11 cellular contexts compared by ENCODE assay signal in genomic region chr2:237414056-237414661, GRCh38. TPM values are rescaled to one million over a fixed set of nuclear protein-coding genes. Genes with fewer than 3 reads are reported as not detected.
DNase-seq lines count a peak whose midpoint lies in the region; ATAC-seq and TF ChIP-seq lines count a peak whose summit lies in the region.
"Had no signal": no experiment of that assay in that cellular context is flagged by ENCODE, and none has a peak within 500 bp of the region (broad histone marks: within the 10 kb centered on the region; RNA-seq: fewer than 3 reads in every experiment).

Gene COL6A3 (minus strand): TSS chr2:237414164. CDS start chr2:237396817, 17,347 bp downstream.

- no peak within 1 kb of the TSS for H3K4me3 Mint-ChIP-seq in stimulated activated naive B cell treated with anti-CD40 and anti-IgM and Interleukin-4, amounts not matched to agents 10 μg/mL and 1 μg/mL and 100 μg/mL, for 72 hours
- H3K4me3 Mint-ChIP-seq in stimulated activated memory B cell treated with anti-CD40 and anti-IgM and Interleukin-4, amounts not matched to agents 10 μg/mL and 1 μg/mL and 100 μg/mL, for 72 hours = no peak within 1 kb of the TSS

- no peak for TF ChIP-seq CTCF in choroid plexus epithelial cell (conservative IDR thresholded peaks at IDR 0.05; ENCODE audit: low read depth, low read length)
- TF ChIP-seq CTCF in left lung (IDR thresholded peaks at IDR 0.05) = no peak

- intact Hi-C loops in left lung (cut with DNase I) = no loop called here

- peak within 1 kb of the TSS; percentile 92 for H3K4me3 ChIP-seq in choroid plexus epithelial cell (ENCODE audit: low read depth, low read length)
- peak within 1 kb of the TSS; percentile 35 to 38 for H3K4me3 ChIP-seq in left lung
- H3K4me3 ChIP-seq in stomach smooth muscle (ENCODE audit: low read length in 2 of 2) = peak within 1 kb of the TSS; percentile 90 to 94

- DNase-seq in HCEC 1CT (peak; percentile 89), choroid plexus epithelial cell (ENCODE audit: low read depth) (peak; percentile 97), left lung (peak in 1 of 2 donors; percentile 81), NCI-H82 (lab: John Stamatoyannopoulos, UW) (no peak), NCI-H146 treated with DMSO at 0.1 percent for 48 hours (lab: John Stamatoyannopoulos, UW; ENCODE audit: unreplicated experiment) (no peak)
- no peak for DNase-seq in stimulated activated naive B cell treated with anti-CD40 and anti-IgM and Interleukin-4, amounts not matched to agents 10 μg/mL and 1 μg/mL and 100 μg/mL, for 72 hours
- DNase-seq: activated CD4-positive, alpha-beta T cell treated with anti-CD3 and anti-CD28 coated beads for 1 hour; NCI-H524 treated with DMSO at 0.1 percent for 48 hours had no signal

- H3K27me3 ChIP-seq in left lung (peaks cover 0 to 47% of the 10 kb centered on the region in 2 donors), stomach smooth muscle (ENCODE audit: control insufficient read depth in 1 of 2, insufficient read depth in 2 of 2, low read length in 2 of 2) (no peaks in the 10 kb centered on the region)

- H3K4me1 ChIP-seq in left lung = no peaks in the 10 kb centered on the region
- H3K4me1 ChIP-seq in stomach smooth muscle (ENCODE audit: control insufficient read depth, insufficient read depth, low read length) = peaks cover 24% of the 10 kb centered on the region

- H3K36me3 ChIP-seq in left lung = no peaks in the 10 kb centered on the region
- no peaks in the 10 kb centered on the region for H3K36me3 ChIP-seq in stomach smooth muscle (ENCODE audit: control insufficient read depth in 2 of 2, insufficient read depth in 2 of 2, low read length in 2 of 2)

- peak within 1 kb of the TSS; percentile 69 to 88 for H3K27ac ChIP-seq in left lung
- H3K27ac ChIP-seq in stomach smooth muscle (ENCODE audit: low read length) = peak within 1 kb of the TSS; percentile 97

- H3K4me1 Mint-ChIP-seq in stimulated activated naive B cell treated with anti-CD40 and anti-IgM and Interleukin-4, amounts not matched to agents 10 μg/mL and 1 μg/mL and 100 μg/mL, for 72 hours = no peaks in the 10 kb centered on the region
- H3K4me1 Mint-ChIP-seq in stimulated activated memory B cell treated with anti-CD40 and anti-IgM and Interleukin-4, amounts not matched to agents 10 μg/mL and 1 μg/mL and 100 μg/mL, for 72 hours = no peaks in the 10 kb centered on the region

- no peaks in the 10 kb centered on the region for H3K9me3 ChIP-seq in left lung
- H3K9me3 ChIP-seq in stomach smooth muscle (ENCODE audit: control insufficient read depth in 2 of 2, low read length in 2 of 2) = no peaks in the 10 kb centered on the region

- peak within 1 kb of the TSS; percentile 91 to 96 for H3K9ac ChIP-seq in stomach smooth muscle (ENCODE audit: low read length in 2 of 2)

- H3K27ac Mint-ChIP-seq in stimulated activated naive B cell treated with anti-CD40 and anti-IgM and Interleukin-4, amounts not matched to agents 10 μg/mL and 1 μg/mL and 100 μg/mL, for 72 hours = no peak within 1 kb of the TSS
- no peak within 1 kb of the TSS for H3K27ac Mint-ChIP-seq in stimulated activated memory B cell treated with anti-CD40 and anti-IgM and Interleukin-4, amounts not matched to agents 10 μg/mL and 1 μg/mL and 100 μg/mL, for 72 hours

- H3K9me3 Mint-ChIP-seq in stimulated activated naive B cell treated with anti-CD40 and anti-IgM and Interleukin-4, amounts not matched to agents 10 μg/mL and 1 μg/mL and 100 μg/mL, for 72 hours = no peaks in the 10 kb centered on the region
- H3K9me3 Mint-ChIP-seq in stimulated activated memory B cell treated with anti-CD40 and anti-IgM and Interleukin-4, amounts not matched to agents 10 μg/mL and 1 μg/mL and 100 μg/mL, for 72 hours = no peaks in the 10 kb centered on the region

- ATAC-seq in left lung = peak; percentile 62
- no peak for ATAC-seq in stimulated activated naive B cell treated with anti-CD40 and anti-IgM and Interleukin-4, amounts not matched to agents 10 μg/mL and 1 μg/mL and 100 μg/mL, for 72 hours (replicated peaks)
- no peak for ATAC-seq in stimulated activated memory B cell treated with anti-CD40 and anti-IgM and Interleukin-4, amounts not matched to agents 10 μg/mL and 1 μg/mL and 100 μg/mL, for 72 hours

- peaks cover 53 to 72% of the 10 kb centered on the region in 2 donors for H3K27me3 Mint-ChIP-seq in stimulated activated naive B cell treated with anti-CD40 and anti-IgM and Interleukin-4, amounts not matched to agents 10 μg/mL and 1 μg/mL and 100 μg/mL, for 72 hours
- H3K27me3 Mint-ChIP-seq in stimulated activated memory B cell treated with anti-CD40 and anti-IgM and Interleukin-4, amounts not matched to agents 10 μg/mL and 1 μg/mL and 100 μg/mL, for 72 hours = peaks cover 62% of the 10 kb centered on the region

- no peaks in the 10 kb centered on the region for H3K36me3 Mint-ChIP-seq in stimulated activated naive B cell treated with anti-CD40 and anti-IgM and Interleukin-4, amounts not matched to agents 10 μg/mL and 1 μg/mL and 100 μg/mL, for 72 hours
- no peaks in the 10 kb centered on the region for H3K36me3 Mint-ChIP-seq in stimulated activated memory B cell treated with anti-CD40 and anti-IgM and Interleukin-4, amounts not matched to agents 10 μg/mL and 1 μg/mL and 100 μg/mL, for 72 hours

RNA-seq across cellular contexts. Expression of gene COL6A3, which starts in this region (rescaled TPM):
- total RNA-seq in left lung = 100 to 1,000 TPM; 598 to 868 TPM
- total RNA-seq: HT-29 had no signal

Comparison
In these comparisons a context has a peak if more than half of its experiments do, and no peak if none do; other contexts are left out.
1. DNase-seq: peak in HCEC 1CT (single experiment) and choroid plexus epithelial cell (single experiment); none in stimulated activated naive B cell treated with anti-CD40 and anti-IgM and Interleukin-4, amounts not matched to agents 10 μg/mL and 1 μg/mL and 100 μg/mL, for 72 hours (single experiment), NCI-H82 (single experiment) and NCI-H146 treated with DMSO at 0.1 percent for 48 hours (single experiment).
2. H3K4me3 ChIP-seq: peak in every context shown above with its lines; median percentile 92 in choroid plexus epithelial cell; 92 in stomach smooth muscle; 36 in left lung.